ENCODE assay signal across 17 cellular contexts in genomic region chr3:130906374-130906995, GRCh38. TPM values are rescaled to one million over a fixed set of nuclear protein-coding genes. Genes with fewer than 3 reads are reported as not detected.
DNase-seq lines count a peak whose midpoint lies in the region; ATAC-seq and TF ChIP-seq lines count a peak whose summit lies in the region.
"Had no signal": no experiment of that assay in that cellular context is flagged by ENCODE, and none has a peak within 500 bp of the region (broad histone marks: within the 10 kb centered on the region; RNA-seq: fewer than 3 reads in every experiment).

No MANE protein-coding gene starts in this region.

- peaks cover 63% of the 10 kb centered on the region for H3K4me1 Mint-ChIP-seq in activated T-cell treated with anti-CD3 and anti-CD28 coated beads, Interleukin-2, amount 50 U/mL, for 24 hours (ENCODE audit: low read depth)

- intact Hi-C loops in psoas muscle (cut with DNase I), result no loop called here

- H3K9me3 ChIP-seq in psoas muscle, result no peaks in the 10 kb centered on the region
- H3K9me3 ChIP-seq: ascending aorta, ovary, upper lobe of left lung had no signal

- peak overlapping the region; percentile 23 for H3K27ac Mint-ChIP-seq in activated T-cell treated with anti-CD3 and anti-CD28 coated beads, Interleukin-2, amount 50 U/mL, for 24 hours

- no peaks in the 10 kb centered on the region for H3K36me3 ChIP-seq in psoas muscle (ENCODE audit: insufficient read depth in 1 of 2, low read depth in 1 of 2)
- H3K36me3 ChIP-seq: ascending aorta, ovary, upper lobe of left lung had no signal

- H3K36me3 Mint-ChIP-seq in activated T-cell treated with anti-CD3 and anti-CD28 coated beads, Interleukin-2, amount 50 U/mL, for 24 hours (ENCODE audit: low read depth), result peaks cover 15% of the 10 kb centered on the region

- H3K9me3 Mint-ChIP-seq in activated T-cell treated with anti-CD3 and anti-CD28 coated beads, Interleukin-2, amount 50 U/mL, for 24 hours, result peaks cover 2% of the 10 kb centered on the region
- H3K9me3 Mint-ChIP-seq: effector memory CD8-positive, alpha-beta T cell had no signal

- 92 to 97% (median 93%) methylated on average over 3 of the region's 3 CpGs for WGBS in psoas muscle, 3 donors

- no peaks in the 10 kb centered on the region for H3K27me3 Mint-ChIP-seq in activated T-cell treated with anti-CD3 and anti-CD28 coated beads, Interleukin-2, amount 50 U/mL, for 24 hours
- H3K27me3 Mint-ChIP-seq: effector memory CD8-positive, alpha-beta T cell had no signal

- peak in 3 of 4 donors; percentile 64 to 75 (median 73) for ATAC-seq in psoas muscle
- ATAC-seq in GM21619 (IDR thresholded peaks at IDR 0.05; ENCODE audit: unreplicated experiment), result no peak
- ATAC-seq: effector memory CD8-positive, alpha-beta T cell had no signal

- H3K4me3 Mint-ChIP-seq in activated T-cell treated with anti-CD3 and anti-CD28 coated beads, Interleukin-2, amount 50 U/mL, for 24 hours, result no peak overlapping the region

- H3K27ac ChIP-seq in psoas muscle, result peak overlapping the region; percentile 56
- H3K27ac ChIP-seq: ascending aorta, ovary had no signal

- DNase-seq in activated T-cell treated with anti-CD3 and anti-CD28 coated beads, Interleukin-2, amount 50 U/mL, for 24 hours, result no peak
- DNase-seq in activated T-cell treated with anti-CD3 and anti-CD28 coated beads for 4 hours (no peak), NCI-H526 treated with DMSO at 0.1 percent for 48 hours (lab: John Stamatoyannopoulos, UW) (peak; percentile 95), cardiac fibroblast (ENCODE audit: low read depth in 2 of 2) (peak; percentile 29 to 61), psoas muscle (no peak), MV-4-11 (lab: John Stamatoyannopoulos, UW) (no peak), NCI-H2029 treated with DMSO at 0.1 percent for 48 hours (lab: John Stamatoyannopoulos, UW) (no peak)
- DNase-seq: effector memory CD8-positive, alpha-beta T cell; hypothalamus; OCI-M1; ovary; stimulated activated CD8-positive, alpha-beta memory T cell treated with anti-CD3 and anti-CD28 coated beads, Interleukin-4, amount 100 ng/mL, for 48 hours; T1000; upper lobe of left lung had no signal

- TF ChIP-seq CTCF in cardiac fibroblast (IDR thresholded peaks at IDR 0.05; ENCODE audit: low read depth, low read length) (no peak), psoas muscle (IDR thresholded peaks at IDR 0.05) (no peak)

- no peaks in the 10 kb centered on the region for H3K27me3 ChIP-seq in psoas muscle (ENCODE audit: insufficient read depth in 3 of 3, low read length in 2 of 3)
- H3K27me3 ChIP-seq: ascending aorta, ovary, upper lobe of left lung had no signal

- H3K4me1 ChIP-seq in psoas muscle, result peaks cover 46% of the 10 kb centered on the region

- H3K4me3 ChIP-seq in cardiac fibroblast (replicated peaks in 1 of 2; ENCODE audit: low read depth in 2 of 2, low read length in 2 of 2) (no peak overlapping the region), psoas muscle (peak overlapping the region; percentile 26)
- H3K4me3 ChIP-seq: ascending aorta, lung, ovary, upper lobe of left lung had no signal

RNA-seq across cellular contexts. Expression of gene ATP2C1, which starts 12.6 kb away (rescaled TPM):
- total RNA-seq in psoas muscle, result 10 to 100 TPM; 28.7 to 36.2 (median 31.5) TPM
- 10 to 100 TPM; 20.5 to 46.2 (median 27.8) TPM for polyA plus RNA-seq in psoas muscle

Comparison
In these comparisons a context has a peak if more than half of its experiments do, and no peak if none do; other contexts are left out.
1. DNase-seq: peak in NCI-H526 treated with DMSO at 0.1 percent for 48 hours (single experiment) and cardiac fibroblast (2 of 2); none in activated T-cell treated with anti-CD3 and anti-CD28 coated beads, Interleukin-2, amount 50 U/mL, for 24 hours (single experiment), activated T-cell treated with anti-CD3 and anti-CD28 coated beads for 4 hours (single experiment), psoas muscle (0 of 2), MV-4-11 (single experiment) and NCI-H2029 treated with DMSO at 0.1 percent for 48 hours (single experiment).